ENCODE assay signal across 17 cellular contexts in the genomic region with DNA sequence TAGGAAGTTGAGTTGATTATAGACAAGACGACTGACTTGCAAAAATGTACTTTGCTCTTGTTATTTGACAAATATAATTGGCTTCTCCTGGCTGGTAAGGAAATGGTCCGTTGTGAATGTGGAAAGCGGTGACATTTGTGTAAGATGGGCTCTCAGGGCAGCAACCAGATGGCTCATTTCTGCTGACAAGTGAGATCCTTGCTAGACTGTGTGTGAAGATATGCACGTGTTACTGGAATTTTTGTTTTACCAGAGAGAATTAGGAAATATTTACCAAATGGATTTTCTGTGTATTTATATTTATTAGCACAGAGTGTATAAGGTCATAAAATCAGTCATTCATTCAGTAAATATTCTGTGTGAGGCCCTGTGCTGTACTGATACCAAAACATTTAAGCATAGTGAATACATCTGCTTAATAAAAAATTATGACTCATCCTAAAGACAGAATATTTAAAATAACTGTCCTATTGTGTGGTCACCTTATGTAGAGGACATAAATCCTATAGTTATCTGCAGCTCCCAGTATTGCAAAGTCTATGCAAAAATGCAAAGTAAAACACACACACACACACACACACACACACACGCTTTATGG.
DNase-seq lines count a peak whose midpoint lies in the region; TF ChIP-seq lines count a peak whose summit lies in the region.
"Had no signal": no experiment of that assay in that cellular context is flagged by ENCODE, and none has a peak within 500 bp of the region (broad histone marks: within the 10 kb centered on the region; RNA-seq: fewer than 3 reads in every experiment).

No MANE protein-coding gene starts in this region.

- H3K9ac ChIP-seq in mammary epithelial cell (ENCODE audit: insufficient read depth, low read length): no peak overlapping the region
- no peak overlapping the region for H3K9ac ChIP-seq in SK-N-MC (ENCODE audit: insufficient read length)
- no peak overlapping the region for H3K9ac ChIP-seq in smooth muscle cell (ENCODE audit: low read depth)
- H3K9ac ChIP-seq: GM23248, neural progenitor cell had no signal

- no peak for TF ChIP-seq POLR2A in breast epithelium (IDR thresholded peaks at IDR 0.05)

- no peak for TF ChIP-seq CTCF in mammary epithelial cell (conservative IDR thresholded peaks at IDR 0.05 in 1 of 2, IDR thresholded peaks at IDR 0.05 in 1 of 2; ENCODE audit: extremely low read depth in 1 of 2, insufficient read depth in 1 of 2, low read depth in 1 of 2, low read length in 2 of 2)
- TF ChIP-seq CTCF in breast epithelium (IDR thresholded peaks at IDR 0.05): no peak
- no peak for TF ChIP-seq CTCF in smooth muscle cell (IDR thresholded peaks at IDR 0.05; ENCODE audit: borderline replicate concordance, insufficient read depth, poor library complexity, severe bottlenecking)

- DNase-seq in mammary epithelial cell (peak; percentile 15), breast epithelium (ENCODE audit: low spot score in 2 of 2) (no peak), SK-N-MC (ENCODE audit: low read depth, low spot score) (no peak), islet precursor cell (peak; percentile 0), smooth muscle cell (lab: John Stamatoyannopoulos, UW; ENCODE audit: unreplicated experiment) (no peak), germinal center (ENCODE audit: low spot score) (no peak), putamen (ENCODE audit: low spot score) (no peak)
- DNase-seq in activated CD4-positive, alpha-beta T cell treated with anti-CD3 and anti-CD28 coated beads, Interleukin-2, amount 50 U/mL, for 1 hour: no peak
- DNase-seq: activated CD4-positive, CD25-positive, alpha-beta regulatory T cell treated with anti-CD3 and anti-CD28 coated beads, Interleukin-2, amount 50 U/mL, for 72 hours; activated CD8-positive, alpha-beta memory T cell treated with anti-CD3 and anti-CD28 coated beads, Interleukin-2, amount 50 U/mL, for 48 hours; activated naive CD4-positive, alpha-beta T cell treated with anti-CD3 and anti-CD28 coated beads for 36 hours; CD8-positive, alpha-beta T cell; GM23248; NCI-H187 treated with DMSO at 0.1 percent for 48 hours; T-helper 2 cell had no signal

- H3F3A ChIP-seq in smooth muscle cell (ENCODE audit: low read depth): no peaks in the 10 kb centered on the region

- H3K27ac ChIP-seq in mammary epithelial cell (ENCODE audit: insufficient read depth, low read depth, low read length): no peak overlapping the region
- no peak overlapping the region for H3K27ac ChIP-seq in breast epithelium
- H3K27ac ChIP-seq in SK-N-MC: 0 out of 2 replicates have a peak overlapping the region, but pooled peaks have one; percentile 8
- H3K27ac ChIP-seq in smooth muscle cell (ENCODE audit: low read depth): no peak overlapping the region
- H3K27ac ChIP-seq: GM23248, neural progenitor cell had no signal

- dilution Hi-C loops in mammary epithelial cell (cut with HindIII; ENCODE audit: low sequenced_read_pairs): no loop called here

- H3K9me3 ChIP-seq in mammary epithelial cell (replicated peaks; ENCODE audit: insufficient read depth, low read length) (no peaks in the 10 kb centered on the region), breast epithelium (no peaks in the 10 kb centered on the region), SK-N-MC (ENCODE audit: low read depth, low read length) (no peaks in the 10 kb centered on the region), smooth muscle cell (replicated peaks; ENCODE audit: low read depth) (no peaks in the 10 kb centered on the region)
- H3K9me3 ChIP-seq: upper lobe of left lung had no signal

- in situ Hi-C loops in mammary epithelial cell (cut with MboI; ENCODE audit: low sequenced_read_pairs in 2 of 2): loop anchor here in 1 of 2 donors (25.0 kb wide), 1 partner anchor 147 kb away; no protein-coding TSS in a partner anchor

- BruUV-seq in mammary epithelial cell (replicated peaks; lab: Mats Ljungman, UMichigan): no TSS peak

- intact Hi-C loops in mammary epithelial cell (cut with micrococcal nuclease): no loop called here
- intact Hi-C loops in breast epithelium (cut with DNase I; ENCODE audit: low total_unique reads): no loop called here

- H3K4me1 ChIP-seq in mammary epithelial cell (ENCODE audit: insufficient read depth, low read length) (peaks cover 24% of the 10 kb centered on the region), breast epithelium (no peaks in the 10 kb centered on the region), smooth muscle cell (ENCODE audit: low read depth) (no peaks in the 10 kb centered on the region)

- H4K20me1 ChIP-seq in mammary epithelial cell (ENCODE audit: insufficient read depth, low read length) (no peaks in the 10 kb centered on the region), smooth muscle cell (ENCODE audit: low read depth) (no peaks in the 10 kb centered on the region)

- H2AFZ ChIP-seq in mammary epithelial cell (ENCODE audit: low read depth, low read length) (no peak overlapping the region), smooth muscle cell (ENCODE audit: low read depth) (no peak overlapping the region)
- H2AFZ ChIP-seq: GM23248, neural progenitor cell had no signal

- H3K4me2 ChIP-seq in mammary epithelial cell (ENCODE audit: insufficient read depth, low read depth, low read length): no peak overlapping the region
- H3K4me2 ChIP-seq in smooth muscle cell: peak overlapping the region; percentile 1
- H3K4me2 ChIP-seq: neural progenitor cell had no signal

- no peaks in the 10 kb centered on the region for H3K36me3 ChIP-seq in mammary epithelial cell (ENCODE audit: insufficient read depth, low read length)
- H3K36me3 ChIP-seq in breast epithelium: no peaks in the 10 kb centered on the region
- no peaks in the 10 kb centered on the region for H3K36me3 ChIP-seq in SK-N-MC (ENCODE audit: insufficient read depth, low read length)
- no peaks in the 10 kb centered on the region for H3K36me3 ChIP-seq in smooth muscle cell (ENCODE audit: low read depth)
- H3K36me3 ChIP-seq: neural progenitor cell, upper lobe of left lung had no signal

- no peaks in the 10 kb centered on the region for H3K27me3 ChIP-seq in mammary epithelial cell (ENCODE audit: insufficient read depth, low read length)
- no peaks in the 10 kb centered on the region for H3K27me3 ChIP-seq in breast epithelium
- peaks cover 6% of the 10 kb centered on the region for H3K27me3 ChIP-seq in smooth muscle cell (ENCODE audit: low read depth)
- H3K27me3 ChIP-seq: neural progenitor cell, upper lobe of left lung had no signal

- CTCF ChIA-PET in mammary epithelial cell (lab: Charles Lee; ENCODE audit: low non-redundant PET): no interaction called here

- no peak overlapping the region for H3K4me3 ChIP-seq in mammary epithelial cell (replicated peaks in 1 of 3; ENCODE audit: insufficient read depth in 1 of 3, low read depth in 2 of 3, low read length in 3 of 3)
- no peak overlapping the region for H3K4me3 ChIP-seq in breast epithelium
- H3K4me3 ChIP-seq in SK-N-MC: peak overlapping the region; percentile 31
- H3K4me3 ChIP-seq in smooth muscle cell: no peak overlapping the region
- H3K4me3 ChIP-seq: GM23248, neural progenitor cell, upper lobe of left lung had no signal

- H3K79me2 ChIP-seq in mammary epithelial cell (ENCODE audit: insufficient read depth, low read length): no peaks in the 10 kb centered on the region
- no peaks in the 10 kb centered on the region for H3K79me2 ChIP-seq in smooth muscle cell (ENCODE audit: low read depth)

- 34% methylated on average over 5 of the region's 5 CpGs for WGBS in mammary epithelial cell (ENCODE audit: low coverage, missing lambda C conversion rate)
- WGBS in smooth muscle cell (ENCODE audit: low lambda C conversion rate): 46% methylated on average over 5 of the region's 5 CpGs

Comparison
In these comparisons a context has a peak if more than half of its experiments do, and no peak if none do; other contexts are left out.
1. DNase-seq: peak in mammary epithelial cell (single experiment) and islet precursor cell (single experiment); none in breast epithelium (0 of 2), SK-N-MC (single experiment), smooth muscle cell (single experiment), activated CD4-positive, alpha-beta T cell treated with anti-CD3 and anti-CD28 coated beads, Interleukin-2, amount 50 U/mL, for 1 hour (single experiment), germinal center (single experiment) and putamen (single experiment).